In the genomic region with DNA sequence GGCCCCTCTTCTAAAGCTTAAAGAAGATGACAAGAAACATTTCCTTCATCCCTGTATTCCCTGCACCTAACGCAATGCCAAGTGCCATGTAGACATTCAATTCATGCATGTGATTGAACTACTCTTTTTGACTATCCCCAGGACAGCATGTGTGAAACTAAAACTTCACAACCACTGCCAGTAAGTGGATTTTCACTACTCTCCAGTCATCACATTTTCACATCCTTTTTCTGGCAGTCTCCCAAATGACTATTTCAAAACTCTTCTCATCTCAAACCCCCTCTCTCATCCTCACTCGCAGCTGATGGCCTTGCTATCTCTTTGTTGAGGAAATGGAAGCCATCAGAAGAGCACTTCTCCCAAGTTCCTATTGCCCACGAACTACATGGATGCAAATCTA, we compare ENCODE assay signal across 1 cellular context.
TF ChIP-seq lines count a peak whose summit lies in the region.

No MANE protein-coding gene starts in this region.

TF ChIP-seq in GM12878, 131 proteins besides CTCF, POLR2A, EP300 and RAD21 (continued from another document):
- TF ChIP-seq, protein P1, sequence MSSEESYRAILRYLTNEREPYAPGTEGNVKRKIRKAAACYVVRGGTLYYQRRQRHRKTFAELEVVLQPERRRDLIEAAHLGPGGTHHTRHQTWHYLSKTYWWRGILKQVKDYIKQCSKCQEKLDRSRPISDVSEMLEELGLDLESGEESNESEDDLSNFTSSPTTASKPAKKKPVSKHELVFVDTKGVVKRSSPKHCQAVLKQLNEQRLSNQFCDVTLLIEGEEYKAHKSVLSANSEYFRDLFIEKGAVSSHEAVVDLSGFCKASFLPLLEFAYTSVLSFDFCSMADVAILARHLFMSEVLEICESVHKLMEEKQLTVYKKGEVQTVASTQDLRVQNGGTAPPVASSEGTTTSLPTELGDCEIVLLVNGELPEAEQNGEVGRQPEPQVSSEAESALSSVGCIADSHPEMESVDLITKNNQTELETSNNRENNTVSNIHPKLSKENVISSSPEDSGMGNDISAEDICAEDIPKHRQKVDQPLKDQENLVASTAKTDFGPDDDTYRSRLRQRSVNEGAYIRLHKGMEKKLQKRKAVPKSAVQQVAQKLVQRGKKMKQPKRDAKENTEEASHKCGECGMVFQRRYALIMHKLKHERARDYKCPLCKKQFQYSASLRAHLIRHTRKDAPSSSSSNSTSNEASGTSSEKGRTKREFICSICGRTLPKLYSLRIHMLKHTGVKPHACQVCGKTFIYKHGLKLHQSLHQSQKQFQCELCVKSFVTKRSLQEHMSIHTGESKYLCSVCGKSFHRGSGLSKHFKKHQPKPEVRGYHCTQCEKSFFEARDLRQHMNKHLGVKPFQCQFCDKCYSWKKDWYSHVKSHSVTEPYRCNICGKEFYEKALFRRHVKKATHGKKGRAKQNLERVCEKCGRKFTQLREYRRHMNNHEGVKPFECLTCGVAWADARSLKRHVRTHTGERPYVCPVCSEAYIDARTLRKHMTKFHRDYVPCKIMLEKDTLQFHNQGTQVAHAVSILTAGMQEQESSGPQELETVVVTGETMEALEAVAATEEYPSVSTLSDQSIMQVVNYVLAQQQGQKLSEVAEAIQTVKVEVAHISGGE (CRISPR knock-in tag; IDR thresholded peaks at IDR 0.05): no peak
- no peak for TF ChIP-seq POU2F2 (IDR thresholded peaks at IDR 0.05; ENCODE audit: borderline replicate concordance, low read depth, low read length)
- TF ChIP-seq NBN (IDR thresholded peaks at IDR 0.05): 0 out of 2 replicates have a peak, but pooled peaks have one; percentile 31
- TF ChIP-seq TCF12 (IDR thresholded peaks at IDR 0.05; ENCODE audit: low read depth, low read length): no peak
- no peak for TF ChIP-seq BACH1 (IDR thresholded peaks at IDR 0.05; ENCODE audit: borderline replicate concordance)
- no peak for TF ChIP-seq ZNF217 (IDR thresholded peaks at IDR 0.05)
- TF ChIP-seq FOXM1 (IDR thresholded peaks at IDR 0.05; ENCODE audit: low read depth, low read length): no peak
- TF ChIP-seq DPF2 (IDR thresholded peaks at IDR 0.05): peak; percentile 74
- peak; percentile 17 to 40; a peak in 1 of 4 replicates for TF ChIP-seq BHLHE40 (IDR thresholded peaks at IDR 0.05; ENCODE audit: borderline replicate concordance in 1 of 2, low read depth in 2 of 2, low read length in 1 of 2)
- TF ChIP-seq SPI1 (IDR thresholded peaks at IDR 0.05; ENCODE audit: borderline replicate concordance, insufficient read depth, low read depth, low read length): peak; percentile 72
- TF ChIP-seq, protein P2, sequence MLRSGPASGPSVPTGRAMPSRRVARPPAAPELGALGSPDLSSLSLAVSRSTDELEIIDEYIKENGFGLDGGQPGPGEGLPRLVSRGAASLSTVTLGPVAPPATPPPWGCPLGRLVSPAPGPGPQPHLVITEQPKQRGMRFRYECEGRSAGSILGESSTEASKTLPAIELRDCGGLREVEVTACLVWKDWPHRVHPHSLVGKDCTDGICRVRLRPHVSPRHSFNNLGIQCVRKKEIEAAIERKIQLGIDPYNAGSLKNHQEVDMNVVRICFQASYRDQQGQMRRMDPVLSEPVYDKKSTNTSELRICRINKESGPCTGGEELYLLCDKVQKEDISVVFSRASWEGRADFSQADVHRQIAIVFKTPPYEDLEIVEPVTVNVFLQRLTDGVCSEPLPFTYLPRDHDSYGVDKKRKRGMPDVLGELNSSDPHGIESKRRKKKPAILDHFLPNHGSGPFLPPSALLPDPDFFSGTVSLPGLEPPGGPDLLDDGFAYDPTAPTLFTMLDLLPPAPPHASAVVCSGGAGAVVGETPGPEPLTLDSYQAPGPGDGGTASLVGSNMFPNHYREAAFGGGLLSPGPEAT (IDR thresholded peaks at IDR 0.05; ENCODE audit: low read depth): peak; percentile 64; the same call in 1 of the 2 replicates
- no peak for TF ChIP-seq CHD4 (IDR thresholded peaks at IDR 0.05)
- TF ChIP-seq, protein P3, sequence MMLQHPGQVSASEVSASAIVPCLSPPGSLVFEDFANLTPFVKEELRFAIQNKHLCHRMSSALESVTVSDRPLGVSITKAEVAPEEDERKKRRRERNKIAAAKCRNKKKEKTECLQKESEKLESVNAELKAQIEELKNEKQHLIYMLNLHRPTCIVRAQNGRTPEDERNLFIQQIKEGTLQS (IDR thresholded peaks at IDR 0.05; ENCODE audit: borderline replicate concordance, extremely low read depth, low read depth, low read length): no peak
- TF ChIP-seq POLR2AphosphoS2 (IDR thresholded peaks at IDR 0.05; ENCODE audit: low read depth, low read length): no peak
- peak; percentile 75 for TF ChIP-seq MTA2 (IDR thresholded peaks at IDR 0.05; ENCODE audit: low read depth)
- peak; percentile 65; the same call in 1 of the 2 replicates for TF ChIP-seq IRF4 (IDR thresholded peaks at IDR 0.05; ENCODE audit: low read depth, low read length)
- TF ChIP-seq, protein P4, sequence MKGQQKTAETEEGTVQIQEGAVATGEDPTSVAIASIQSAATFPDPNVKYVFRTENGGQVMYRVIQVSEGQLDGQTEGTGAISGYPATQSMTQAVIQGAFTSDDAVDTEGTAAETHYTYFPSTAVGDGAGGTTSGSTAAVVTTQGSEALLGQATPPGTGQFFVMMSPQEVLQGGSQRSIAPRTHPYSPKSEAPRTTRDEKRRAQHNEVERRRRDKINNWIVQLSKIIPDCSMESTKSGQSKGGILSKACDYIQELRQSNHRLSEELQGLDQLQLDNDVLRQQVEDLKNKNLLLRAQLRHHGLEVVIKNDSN (IDR thresholded peaks at IDR 0.05; ENCODE audit: borderline replicate concordance, extremely low read length, insufficient read depth, low read depth, low read length): no peak
- peak; percentile 80 to 82 for TF ChIP-seq IKZF2 (IDR thresholded peaks at IDR 0.05)
- TF ChIP-seq SRF (IDR thresholded peaks at IDR 0.05; ENCODE audit: low read depth in 2 of 2, low read length in 2 of 2): no peak
